Comparison of ENCODE assay signal across 10 cellular contexts in genomic region chr7:140358771-140359095, GRCh38. TPM values are rescaled to one million over a fixed set of nuclear protein-coding genes. Genes with fewer than 3 reads are reported as not detected.
DNase-seq lines count a peak whose midpoint lies in the region; ATAC-seq and TF ChIP-seq lines count a peak whose summit lies in the region.
"Had no signal": no experiment of that assay in that cellular context is flagged by ENCODE, and none has a peak within 500 bp of the region (broad histone marks: within the 10 kb centered on the region; RNA-seq: fewer than 3 reads in every experiment).

No MANE protein-coding gene starts in this region.

- H3K9me3 ChIP-seq in BLaER1 treated with 17β-estradiol and CSF1 and Interleukin-3, amounts not matched to agents 10 nM and 100 nM (replicated peaks in 1 of 11) = peaks cover 0 to 5% (median 2%) of the 10 kb centered on the region in 11 experiments; a peak in 10 of 22 replicates
- H3K9me3 ChIP-seq in lung (ENCODE audit: control insufficient read depth in 2 of 2, insufficient read depth in 1 of 2, low read length in 1 of 2) (no peaks in the 10 kb centered on the region), mesenchymal stem cell (ENCODE audit: control insufficient read depth, low read length) (no peaks in the 10 kb centered on the region)
- H3K9me3 ChIP-seq: Caco-2 had no signal

- H3K27me3 ChIP-seq in BLaER1 treated with 17β-estradiol and CSF1 and Interleukin-3, amounts not matched to agents 10 nM and 100 nM = no peaks in the 10 kb centered on the region
- H3K27me3 ChIP-seq in lung (ENCODE audit: control insufficient read depth, insufficient read depth) = no peaks in the 10 kb centered on the region
- no peaks in the 10 kb centered on the region for H3K27me3 ChIP-seq in mesenchymal stem cell (ENCODE audit: control insufficient read depth in 1 of 2, insufficient read depth in 1 of 2, low read length in 2 of 2)
- H3K27me3 ChIP-seq: hepatocyte had no signal

- no peaks in the 10 kb centered on the region for H3K4me1 Mint-ChIP-seq in type B pancreatic cell (ENCODE audit: unreplicated experiment)

- no peaks in the 10 kb centered on the region for H3K9me3 Mint-ChIP-seq in type B pancreatic cell

- H3K27ac ChIP-seq in BLaER1 treated with 17β-estradiol and CSF1 and Interleukin-3, amounts not matched to agents 10 nM and 100 nM = peak overlapping the region in 10 of 11 experiments; percentile 20 to 69 (median 48); a peak in 13 of 22 replicates
- H3K27ac ChIP-seq in lung (ENCODE audit: low read depth in 1 of 2, low read length in 1 of 2) (peak overlapping the region in 1 of 2 donors; percentile 40), mesenchymal stem cell (ENCODE audit: low read length, poor library complexity, severe bottlenecking) (no peak overlapping the region)
- H3K27ac ChIP-seq: hepatocyte had no signal

- H3K4me3 ChIP-seq in BLaER1 treated with 17β-estradiol and CSF1 and Interleukin-3, amounts not matched to agents 10 nM and 100 nM = peak overlapping the region in 1 of 10 experiments; percentile 35; a peak in 1 of 20 replicates
- H3K4me3 ChIP-seq in lung (no peak overlapping the region), mesenchymal stem cell (ENCODE audit: insufficient read depth in 1 of 2, low read depth in 1 of 2, low read length in 2 of 2) (no peak overlapping the region)
- H3K4me3 ChIP-seq: hepatocyte had no signal

- no peak overlapping the region for H4K91ac ChIP-seq in mesenchymal stem cell (ENCODE audit: low read length)

- H3K27ac Mint-ChIP-seq in type B pancreatic cell = no peak overlapping the region

- H3K23ac ChIP-seq in mesenchymal stem cell (ENCODE audit: low read length in 2 of 2) = no peak overlapping the region

- H3K14ac ChIP-seq in mesenchymal stem cell (ENCODE audit: low read length in 2 of 2) = no peak overlapping the region

- peaks cover 3 to 52% (median 18%) of the 10 kb centered on the region in 11 experiments; a peak in 14 of 22 replicates for H4K20me1 ChIP-seq in BLaER1 treated with 17β-estradiol and CSF1 and Interleukin-3, amounts not matched to agents 10 nM and 100 nM

- peak; percentile 38 for ATAC-seq in GM21381 (IDR thresholded peaks at IDR 0.05; ENCODE audit: unreplicated experiment)
- peak; percentile 17 for ATAC-seq in lung (ENCODE audit: insufficient read depth, low FRiP score)

- peaks cover 39% of the 10 kb centered on the region for H3K36me3 Mint-ChIP-seq in type B pancreatic cell

- no peak overlapping the region for H3K18ac ChIP-seq in mesenchymal stem cell (ENCODE audit: low read depth in 1 of 2, low read length in 2 of 2)

- no peaks in the 10 kb centered on the region for H3K27me3 Mint-ChIP-seq in type B pancreatic cell

- H3K4me2 ChIP-seq in BLaER1 treated with 17β-estradiol and CSF1 and Interleukin-3, amounts not matched to agents 10 nM and 100 nM = peak overlapping the region; percentile 63 to 89 (median 79)
- H3K4me2 ChIP-seq in mesenchymal stem cell (ENCODE audit: low read length, poor library complexity, severe bottlenecking) = no peak overlapping the region
- H3K4me2 ChIP-seq: hepatocyte had no signal

- no peak overlapping the region for H2BK120ac ChIP-seq in mesenchymal stem cell (ENCODE audit: low read depth, low read length)

- no peak overlapping the region for H2BK15ac ChIP-seq in mesenchymal stem cell (ENCODE audit: low read depth, poor library complexity, severe bottlenecking)

- 62 to 72% methylated on average over 5 of the region's 5 CpGs for WGBS in lung, 2 donors
- 96% methylated on average over 5 of the region's 5 CpGs for WGBS in mesenchymal stem cell

- peaks cover 22 to 74% (median 52%) of the 10 kb centered on the region in 11 experiments for H3K36me3 ChIP-seq in BLaER1 treated with 17β-estradiol and CSF1 and Interleukin-3, amounts not matched to agents 10 nM and 100 nM
- H3K36me3 ChIP-seq in lung (ENCODE audit: control insufficient read depth in 2 of 2, insufficient read depth in 2 of 2, low read length in 2 of 2) (peaks cover 10 to 17% of the 10 kb centered on the region in 2 donors), mesenchymal stem cell (ENCODE audit: control insufficient read depth in 1 of 2, insufficient read depth in 2 of 2, low read depth in 1 of 2, low read length in 2 of 2) (peaks cover 31 to 34% of the 10 kb centered on the region in 2 experiments)

- H3K4me3 Mint-ChIP-seq in type B pancreatic cell = no peak overlapping the region

- no peak overlapping the region for H4K8ac ChIP-seq in mesenchymal stem cell (ENCODE audit: low read length)

- no peak overlapping the region for H2AK5ac ChIP-seq in mesenchymal stem cell (ENCODE audit: low read length, severe bottlenecking)

- H2AFZ ChIP-seq in mesenchymal stem cell (ENCODE audit: low read depth, low read length) = no peak overlapping the region
- H2AFZ ChIP-seq: hepatocyte had no signal

- DNase-seq in activated CD4-positive, alpha-beta T cell treated with anti-CD3 and anti-CD28 coated beads, Interleukin-2, amount 50 U/mL, for 4 hours = peak; percentile 13 to 21
- DNase-seq in lung (ENCODE audit: low spot score) (no peak), mesenchymal stem cell (no peak), NCI-H1092 (lab: John Stamatoyannopoulos, UW) (no peak), islet precursor cell (no peak), type B pancreatic cell (ENCODE audit: extremely low spot score, unreplicated experiment) (no peak)
- DNase-seq: Caco-2 had no signal

- peaks cover 11% of the 10 kb centered on the region for H3K79me1 ChIP-seq in mesenchymal stem cell (replicated peaks; ENCODE audit: low read length, poor library complexity, severe bottlenecking)

- H2BK12ac ChIP-seq in mesenchymal stem cell (ENCODE audit: low read length in 2 of 2) = no peak overlapping the region

- H3K4me1 ChIP-seq in BLaER1 treated with 17β-estradiol and CSF1 and Interleukin-3, amounts not matched to agents 10 nM and 100 nM = peaks cover 21 to 40% (median 32%) of the 10 kb centered on the region in 10 experiments
- H3K4me1 ChIP-seq in lung (ENCODE audit: control insufficient read depth in 2 of 2, insufficient read depth in 2 of 2, low read length in 2 of 2) (no peaks in the 10 kb centered on the region), mesenchymal stem cell (ENCODE audit: control insufficient read depth, insufficient read depth, low read depth, low read length) (no peaks in the 10 kb centered on the region)
- H3K4me1 ChIP-seq: Caco-2 had no signal

- H2BK5ac ChIP-seq in mesenchymal stem cell (ENCODE audit: low read depth, low read length, poor library complexity, severe bottlenecking) = no peak overlapping the region

- no peak overlapping the region for H3K4ac ChIP-seq in mesenchymal stem cell (ENCODE audit: low read depth in 1 of 2, low read length in 2 of 2)

- TF ChIP-seq CTCF in lung (IDR thresholded peaks at IDR 0.05; ENCODE audit: control extremely low read depth, extremely low read depth) (no peak), type B pancreatic cell (conservative IDR thresholded peaks at IDR 0.05) (no peak)

- H3K9ac ChIP-seq in BLaER1 treated with 17β-estradiol and CSF1 and Interleukin-3, amounts not matched to agents 10 nM and 100 nM = peak overlapping the region in 7 of 11 experiments; percentile 13 to 54 (median 28); a peak in 9 of 22 replicates
- no peak overlapping the region for H3K9ac ChIP-seq in mesenchymal stem cell (ENCODE audit: low read length)

RNA-seq across cellular contexts. Expression of gene SLC37A3, which starts 39.6 kb away (rescaled TPM):
- total RNA-seq in lung = 10 to 100 TPM; 31.3 to 53.4 TPM
- 10 to 100 TPM; 19.2 to 22.3 TPM for polyA plus RNA-seq in lung
- polyA plus RNA-seq in mesenchymal stem cell (2013, experiment 1 of 2) = 34.5 TPM
- 33.0 TPM for polyA plus RNA-seq in mesenchymal stem cell (2013, experiment 2 of 2)
- total RNA-seq in type B pancreatic cell (ENCODE audit: low replicate concordance) = 48.7 and 53.2 TPM in 2 replicates

RNA-seq across cellular contexts. Expression of gene RAB19, which starts 45.1 kb away (rescaled TPM):
- total RNA-seq in lung (1 to 10 TPM; 3.2 TPM), type B pancreatic cell (ENCODE audit: low replicate concordance) (2.2 and 3.3 TPM in 2 replicates)
- under 1 TPM; 0.24 to 0.89 TPM for polyA plus RNA-seq in lung
- polyA plus RNA-seq in mesenchymal stem cell (2013, experiment 1 of 2) = not detected
- polyA plus RNA-seq in mesenchymal stem cell (2013, experiment 2 of 2) = not detected

Comparison
In these comparisons a context has a peak if more than half of its experiments do, and no peak if none do; other contexts are left out.
1. DNase-seq: peak in activated CD4-positive, alpha-beta T cell treated with anti-CD3 and anti-CD28 coated beads, Interleukin-2, amount 50 U/mL, for 4 hours (2 of 2); none in lung (single experiment), mesenchymal stem cell (single experiment), NCI-H1092 (single experiment), islet precursor cell (single experiment) and type B pancreatic cell (single experiment).